19 cellular contexts compared by ENCODE assay signal in the genomic region with DNA sequence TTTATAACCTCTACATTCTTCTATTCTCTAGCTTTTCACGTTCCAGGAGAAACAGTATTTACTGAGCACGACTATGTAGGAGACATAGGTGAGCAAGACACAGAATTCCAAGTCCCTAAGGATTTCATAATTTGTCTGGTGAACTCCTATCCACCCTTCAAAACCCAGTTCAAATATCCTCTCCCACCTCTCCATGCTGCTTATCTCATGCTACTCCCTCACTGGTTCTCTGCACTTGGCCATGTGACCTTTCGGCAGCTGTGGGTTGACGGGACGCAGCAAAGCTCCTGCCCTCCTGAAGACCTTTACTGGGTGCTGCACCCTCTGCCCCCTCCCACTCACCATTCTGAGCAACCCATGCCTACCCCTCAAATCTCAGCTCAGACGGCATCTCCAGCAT.
DNase-seq lines count a peak whose midpoint lies in the region; ATAC-seq, FAIRE-seq and TF ChIP-seq lines count a peak whose summit lies in the region.
"Had no signal": no experiment of that assay in that cellular context is flagged by ENCODE, and none has a peak within 500 bp of the region (broad histone marks: within the 10 kb centered on the region; RNA-seq: fewer than 3 reads in every experiment).

No MANE protein-coding gene starts in this region.

- no peak overlapping the region for H3K56ac ChIP-seq in IMR-90 (ENCODE audit: extremely low read depth, insufficient read depth, low read length)

- intact Hi-C loops in IMR-90 (cut with micrococcal nuclease) (no loop called here), K562 (cut with micrococcal nuclease) (no loop called here), sigmoid colon (cut with DNase I) (no loop called here)

- dilution Hi-C loops in IMR-90 (cut with HindIII; ENCODE audit: low sequenced_read_pairs, unreplicated experiment) = no loop called here

- H2AFZ ChIP-seq in IMR-90 (replicated peaks; ENCODE audit: low read length, poor library complexity) (no peak overlapping the region), K562 (ENCODE audit: low read depth, low read length) (no peak overlapping the region)

- H3K36me3 ChIP-seq in IMR-90 (ENCODE audit: control insufficient read depth, insufficient read depth, low read length) = no peaks in the 10 kb centered on the region
- no peaks in the 10 kb centered on the region for H3K36me3 ChIP-seq in K562 (ENCODE audit: control insufficient read depth, insufficient read depth, low read length)
- H3K36me3 ChIP-seq in mesodermal cell (ENCODE audit: control insufficient read depth, insufficient read depth, low read length) = no peaks in the 10 kb centered on the region
- H3K36me3 ChIP-seq in sigmoid colon = no peaks in the 10 kb centered on the region
- no peaks in the 10 kb centered on the region for H3K36me3 ChIP-seq in tibial nerve
- H3K36me3 ChIP-seq: BE2C had no signal

- H2AK9ac ChIP-seq in IMR-90 (replicated peaks; ENCODE audit: low read depth, low read length, poor library complexity) = no peak overlapping the region

- H4K20me1 ChIP-seq in IMR-90 (ENCODE audit: insufficient read depth, low read length) = no peaks in the 10 kb centered on the region
- no peaks in the 10 kb centered on the region for H4K20me1 ChIP-seq in K562 (replicated peaks; ENCODE audit: control insufficient read depth, insufficient read depth, low read length)

- H3K9me3 ChIP-seq in IMR-90 (ENCODE audit: control insufficient read depth, insufficient read depth, low read length) (no peaks in the 10 kb centered on the region), K562 (replicated peaks; ENCODE audit: control insufficient read depth, insufficient read depth, low read depth, low read length) (no peaks in the 10 kb centered on the region), mesodermal cell (ENCODE audit: control insufficient read depth, low read length) (no peaks in the 10 kb centered on the region), sigmoid colon (no peaks in the 10 kb centered on the region), tibial nerve (no peaks in the 10 kb centered on the region)
- H3K9me3 ChIP-seq: BE2C had no signal

- H3K9ac ChIP-seq in IMR-90 (ENCODE audit: low read depth, low read length) (no peak overlapping the region), K562 (ENCODE audit: insufficient read depth in 1 of 2, low read depth in 2 of 2, low read length in 2 of 2) (no peak overlapping the region)

- peak overlapping the region; percentile 64; the same call in 1 of the 2 replicates for H2BK120ac ChIP-seq in IMR-90 (ENCODE audit: low read depth, low read length)

- TF ChIP-seq EP300 in K562 (IDR thresholded peaks at IDR 0.05; ENCODE audit: low read length) (no peak), sigmoid colon (IDR thresholded peaks at IDR 0.05) (no peak), tibial nerve (IDR thresholded peaks at IDR 0.05) (no peak)

- H3K79me1 ChIP-seq in IMR-90 (ENCODE audit: low read depth in 1 of 2, low read length in 2 of 2) = 0 out of 4 replicates have a peak, but pooled peaks cover 0 to 2% of the 10 kb centered on the region in 2 experiments

- no peaks in the 10 kb centered on the region for H3K27me3 ChIP-seq in IMR-90 (ENCODE audit: control insufficient read depth, insufficient read depth, low read length)
- peaks cover 8 to 64% of the 10 kb centered on the region in 2 experiments; a peak in 3 of 5 replicates for H3K27me3 ChIP-seq in K562 (ENCODE audit: control insufficient read depth in 2 of 2, insufficient read depth in 2 of 2, low read length in 2 of 2)
- no peaks in the 10 kb centered on the region for H3K27me3 ChIP-seq in sigmoid colon
- H3K27me3 ChIP-seq in tibial nerve = no peaks in the 10 kb centered on the region
- H3K27me3 ChIP-seq: BE2C had no signal

- BruUV-seq in IMR-90 (replicated peaks; lab: Mats Ljungman, UMichigan) = no TSS peak
- BruUV-seq in K562 (replicated peaks; lab: Mats Ljungman, UMichigan) = no TSS peak

- H2BK20ac ChIP-seq in IMR-90 (ENCODE audit: low read depth, low read length) = peak overlapping the region; percentile 19

- TF ChIP-seq RAD21 in IMR-90 (IDR thresholded peaks at IDR 0.05; ENCODE audit: low read length) = no peak
- no peak for TF ChIP-seq RAD21 in K562 (CRISPR knock-in tag; conservative IDR thresholded peaks at IDR 0.05 in 1 of 2, IDR thresholded peaks at IDR 0.05 in 1 of 2)

- H3K18ac ChIP-seq in IMR-90 (ENCODE audit: low read depth, low read length) = no peak overlapping the region

- TF ChIP-seq POLR2A in IMR-90 (IDR thresholded peaks at IDR 0.05; ENCODE audit: low read depth, low read length) (no peak), K562 (conservative IDR thresholded peaks at IDR 0.05) (no peak), sigmoid colon (IDR thresholded peaks at IDR 0.05) (no peak), tibial nerve (IDR thresholded peaks at IDR 0.05) (no peak)

- H3K79me2 ChIP-seq in K562 (ENCODE audit: control insufficient read depth, insufficient read depth, low read length) = no peaks in the 10 kb centered on the region

- FAIRE-seq in K562 (lab: Jason Lieb, UNC) (no peak), GM19239 (lab: Jason Lieb, UNC) (no peak)
- FAIRE-seq: H54 had no signal

- H2BK15ac ChIP-seq in IMR-90 (ENCODE audit: low read depth, low read length) = no peak overlapping the region

- H4K91ac ChIP-seq in IMR-90 (ENCODE audit: insufficient read depth, low read depth, low read length) = 0 out of 2 replicates have a peak overlapping the region, but pooled peaks have one; percentile 12

- H4K8ac ChIP-seq in IMR-90 (ENCODE audit: low read depth in 2 of 2, low read length in 2 of 2) = no peak overlapping the region

- DNase-seq in IMR-90 (no peak), K562 (ENCODE audit: extremely low read depth in 1 of 4, low spot score in 3 of 4) (no peak), sigmoid colon (peak; percentile 39), NCI-H526 treated with DMSO at 0.1 percent for 48 hours (lab: John Stamatoyannopoulos, UW) (no peak), tibial nerve (ENCODE audit: low spot score in 2 of 2) (no peak), iPS-NIHi7 (ENCODE audit: extremely low spot score) (no peak), GM19239 (ENCODE audit: insufficient read length, low spot score) (no peak)
- DNase-seq: BE2C; EL; GF-D8; KBM-7; NCI-H1436 treated with DMSO at 0.1 percent for 48 hours; NCI-H1930; NCI-H2227 treated with DMSO at 0.1 percent for 48 hours; NCI-H510A; NCI-H748 treated with DMSO at 0.1 percent for 48 hours; NK-92 treated with Interleukin-12 subunit alpha and Interleukin-12 subunit beta, amount 100 ng/mL, for 24 hours had no signal

- H2AK5ac ChIP-seq in IMR-90 (ENCODE audit: low read depth, low read length) = peak overlapping the region; percentile 44

- H3K27ac ChIP-seq in IMR-90 (ENCODE audit: insufficient read depth, low read length) (no peak overlapping the region), K562 (ENCODE audit: extremely low read depth, low read depth, low read length) (no peak overlapping the region), mesodermal cell (ENCODE audit: low read depth, low read length, severe bottlenecking) (peak overlapping the region; percentile 8), sigmoid colon (no peak overlapping the region), tibial nerve (no peak overlapping the region)

- ATAC-seq in IMR-90 (ENCODE audit: low read depth) (no peak), K562 (no peak)

- POLR2A ChIA-PET in IMR-90 (lab: Charles Lee; ENCODE audit: unreplicated experiment) = no interaction called here
- POLR2A ChIA-PET in K562 (lab: Yijun Ruan, JAX) = interaction anchor here (0.7 to 1.4 kb wide), 2 partner anchors 24 to 87 kb away, joined by 3 to 5 read pairs; no protein-coding TSS in a partner anchor

- H2BK5ac ChIP-seq in IMR-90 (ENCODE audit: low read depth, low read length, poor library complexity, severe bottlenecking) = no peak overlapping the region

- H4K5ac ChIP-seq in IMR-90 (ENCODE audit: low read depth, low read length) = no peak overlapping the region

- TF ChIP-seq CTCF in IMR-90 (conservative IDR thresholded peaks at IDR 0.05; ENCODE audit: low read depth, low read length) (no peak), K562 (IDR thresholded peaks at IDR 0.05 in 2 of 3, conservative IDR thresholded peaks at IDR 0.05 in 1 of 3; ENCODE audit: insufficient read depth in 2 of 3, low read depth in 1 of 3, low read length in 3 of 3) (no peak), sigmoid colon (IDR thresholded peaks at IDR 0.05) (no peak), tibial nerve (IDR thresholded peaks at IDR 0.05) (no peak)

- CTCF ChIA-PET in IMR-90 (lab: Yijun Ruan, JAX) (no interaction called here), K562 (lab: Yijun Ruan, JAX; ENCODE audit: low intra/inter-chr PET ratio) (no interaction called here)

- peak overlapping the region; percentile 66 for H3K4ac ChIP-seq in IMR-90 (ENCODE audit: low read depth, low read length)

- H3K4me1 ChIP-seq in IMR-90 (ENCODE audit: control insufficient read depth, insufficient read depth, low read length) (peaks cover 39% of the 10 kb centered on the region), K562 (replicated peaks in 1 of 2; ENCODE audit: control insufficient read depth in 2 of 2, insufficient read depth in 2 of 2, low read length in 2 of 2) (no peaks in the 10 kb centered on the region; a peak in 1 of 5 replicates), mesodermal cell (ENCODE audit: control insufficient read depth, insufficient read depth, low read length, poor library complexity, severe bottlenecking) (peaks cover 42% of the 10 kb centered on the region), sigmoid colon (peaks cover 0 to 18% (median 8%) of the 10 kb centered on the region in 4 donors), tibial nerve (peaks cover 0 to 18% (median 0%) of the 10 kb centered on the region in 4 donors)
- H3K4me1 ChIP-seq: BE2C had no signal

- in situ Hi-C loops in IMR-90 (cut with MboI; ENCODE audit: low sequenced_read_pairs) = no loop called here
- in situ Hi-C loops in K562 (cut with MboI) = no loop called here

- H3K4me3 ChIP-seq in IMR-90 (ENCODE audit: insufficient read depth, low read depth, low read length) (no peak overlapping the region), K562 (no peak overlapping the region), mesodermal cell (ENCODE audit: extremely low read depth, insufficient read depth, low read length, poor library complexity, severe bottlenecking) (no peak overlapping the region), sigmoid colon (no peak overlapping the region), tibial nerve (no peak overlapping the region)

- 0 out of 2 replicates have a peak overlapping the region, but pooled peaks have one; percentile 35 for H3K14ac ChIP-seq in IMR-90 (replicated peaks; ENCODE audit: low read depth, low read length)

- peaks cover 30% of the 10 kb centered on the region for H3K9me1 ChIP-seq in IMR-90 (ENCODE audit: insufficient read depth, low read length)
- H3K9me1 ChIP-seq in K562 (ENCODE audit: control insufficient read depth, insufficient read depth, low read length) = no peaks in the 10 kb centered on the region

- H3K4me2 ChIP-seq in IMR-90 (ENCODE audit: low read depth, low read length) (no peak overlapping the region), K562 (ENCODE audit: insufficient read depth, low read length) (no peak overlapping the region)

- WGBS in IMR-90 (ENCODE audit: extremely low coverage in 2 of 2, insufficient read length in 1 of 2), 2 experiments = 93% methylated on average over 3 of the region's 6 CpGs; no CpG with 5 or more reads in 1 of the 2 experiments
- WGBS in K562 (ENCODE audit: insufficient coverage, low coverage, missing lambda C conversion rate) = 0% methylated on average over 6 of the region's 6 CpGs
- WGBS in mesodermal cell (ENCODE audit: insufficient coverage in 2 of 2), 2 experiments = 95 to 98% methylated on average over 5 of the region's 6 CpGs
- WGBS in sigmoid colon, 2 donors = 87 to 90% methylated on average over 6 of the region's 6 CpGs
- 91% methylated on average over 6 of the region's 6 CpGs for WGBS in tibial nerve, 2 donors

- H3K23ac ChIP-seq in IMR-90 (ENCODE audit: low read depth, low read length) = no peak overlapping the region
